Comparison of ENCODE assay signal across 1 cellular context in the genomic region with DNA sequence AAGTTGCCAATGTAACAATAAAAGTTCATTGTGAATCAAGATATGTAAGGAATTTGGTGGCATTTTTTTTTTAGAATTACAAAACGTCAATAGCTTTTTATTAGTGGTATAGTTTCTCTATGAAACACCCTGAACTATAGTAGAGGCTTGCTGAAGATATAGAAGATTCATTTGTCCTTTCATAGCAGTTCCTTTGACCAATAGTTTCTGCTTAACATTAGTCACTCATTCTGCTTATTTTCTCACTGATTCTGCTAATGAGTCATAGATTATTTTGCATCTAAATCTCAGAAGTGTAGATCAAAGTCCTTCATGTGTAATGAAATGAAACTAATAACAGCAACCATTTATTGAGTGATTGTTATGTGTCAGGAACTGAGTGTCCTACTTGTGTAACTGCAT.
TF ChIP-seq lines count a peak whose summit lies in the region.

No MANE protein-coding gene starts in this region.

TF ChIP-seq in GM23338, 12 proteins besides CTCF, POLR2A, EP300 and RAD21 (continued from another document):
- TF ChIP-seq, protein P1, sequence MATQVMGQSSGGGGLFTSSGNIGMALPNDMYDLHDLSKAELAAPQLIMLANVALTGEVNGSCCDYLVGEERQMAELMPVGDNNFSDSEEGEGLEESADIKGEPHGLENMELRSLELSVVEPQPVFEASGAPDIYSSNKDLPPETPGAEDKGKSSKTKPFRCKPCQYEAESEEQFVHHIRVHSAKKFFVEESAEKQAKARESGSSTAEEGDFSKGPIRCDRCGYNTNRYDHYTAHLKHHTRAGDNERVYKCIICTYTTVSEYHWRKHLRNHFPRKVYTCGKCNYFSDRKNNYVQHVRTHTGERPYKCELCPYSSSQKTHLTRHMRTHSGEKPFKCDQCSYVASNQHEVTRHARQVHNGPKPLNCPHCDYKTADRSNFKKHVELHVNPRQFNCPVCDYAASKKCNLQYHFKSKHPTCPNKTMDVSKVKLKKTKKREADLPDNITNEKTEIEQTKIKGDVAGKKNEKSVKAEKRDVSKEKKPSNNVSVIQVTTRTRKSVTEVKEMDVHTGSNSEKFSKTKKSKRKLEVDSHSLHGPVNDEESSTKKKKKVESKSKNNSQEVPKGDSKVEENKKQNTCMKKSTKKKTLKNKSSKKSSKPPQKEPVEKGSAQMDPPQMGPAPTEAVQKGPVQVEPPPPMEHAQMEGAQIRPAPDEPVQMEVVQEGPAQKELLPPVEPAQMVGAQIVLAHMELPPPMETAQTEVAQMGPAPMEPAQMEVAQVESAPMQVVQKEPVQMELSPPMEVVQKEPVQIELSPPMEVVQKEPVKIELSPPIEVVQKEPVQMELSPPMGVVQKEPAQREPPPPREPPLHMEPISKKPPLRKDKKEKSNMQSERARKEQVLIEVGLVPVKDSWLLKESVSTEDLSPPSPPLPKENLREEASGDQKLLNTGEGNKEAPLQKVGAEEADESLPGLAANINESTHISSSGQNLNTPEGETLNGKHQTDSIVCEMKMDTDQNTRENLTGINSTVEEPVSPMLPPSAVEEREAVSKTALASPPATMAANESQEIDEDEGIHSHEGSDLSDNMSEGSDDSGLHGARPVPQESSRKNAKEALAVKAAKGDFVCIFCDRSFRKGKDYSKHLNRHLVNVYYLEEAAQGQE (IDR thresholded peaks at IDR 0.05; ENCODE audit: unreplicated experiment) = no peak
- no peak for TF ChIP-seq STAT1 (IDR thresholded peaks at IDR 0.05; ENCODE audit: unreplicated experiment)
- no peak for TF ChIP-seq EZH2phosphoT487 (IDR thresholded peaks at IDR 0.05; ENCODE audit: unreplicated experiment)
- no peak for TF ChIP-seq EZH2 (IDR thresholded peaks at IDR 0.05; ENCODE audit: low read depth, unreplicated experiment)
- no peak for TF ChIP-seq ZNF331 (CRISPR knock-in tag; IDR thresholded peaks at IDR 0.05; ENCODE audit: low read depth)
- no peak for TF ChIP-seq JUNB (IDR thresholded peaks at IDR 0.05; ENCODE audit: unreplicated experiment)
- TF ChIP-seq POLR2AphosphoS5 (IDR thresholded peaks at IDR 0.05; ENCODE audit: low read depth) = no peak
TF ChIP-seq in GM23338: peak in this region for 0.
